8 cellular contexts compared by ENCODE assay signal in the genomic region with DNA sequence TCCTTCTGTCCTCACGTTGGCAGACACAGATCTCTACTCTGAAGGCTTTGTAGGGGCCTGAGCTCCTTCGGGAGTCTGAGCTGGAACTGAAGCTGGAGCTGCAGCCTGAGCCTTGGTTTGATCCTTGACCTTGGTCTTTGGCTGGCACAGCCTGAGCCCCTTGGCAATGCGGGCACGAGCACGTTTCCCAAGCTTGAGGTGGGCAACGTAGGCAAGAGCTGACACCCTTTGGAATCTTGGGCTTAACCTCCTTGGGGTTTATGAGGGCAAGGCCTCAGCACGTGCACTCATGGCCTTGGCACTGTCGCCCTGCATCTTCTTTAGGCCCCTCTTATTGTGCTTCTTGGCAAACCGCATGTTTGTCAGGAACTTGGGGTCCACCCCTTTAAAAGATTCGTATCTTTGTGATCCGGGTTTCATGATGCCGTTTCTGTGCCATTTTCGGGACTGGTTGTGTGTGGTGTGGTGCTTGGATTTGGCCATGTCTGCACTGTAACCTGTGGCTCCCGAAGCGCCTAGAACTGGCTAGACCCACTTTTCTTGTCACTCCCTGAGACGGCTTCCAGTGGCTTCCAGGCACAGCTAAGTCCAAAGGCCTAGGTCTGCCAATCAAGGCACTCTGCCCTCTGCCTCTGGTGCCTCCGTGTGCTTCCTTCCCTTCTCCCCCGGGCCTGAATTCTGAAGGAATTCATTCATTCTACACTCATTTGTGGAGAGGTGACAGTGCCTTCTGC. TPM values are rescaled to one million over a fixed set of nuclear protein-coding genes. Genes with fewer than 3 reads are reported as not detected.
A peak's percentile ranks its signal among the peaks of the same experiment; 100 is the strongest.
DNase-seq lines count a peak whose midpoint lies in the region; ATAC-seq and TF ChIP-seq lines count a peak whose summit lies in the region.

No MANE protein-coding gene starts in this region.

- CTCF ChIA-PET in CD4-positive, alpha-beta memory T cell (lab: Charles Lee; ENCODE audit: partially characterized antibody) = interaction anchor here (1.0 to 1.6 kb wide), 4 partner anchors 10 to 93 kb away, joined by 3 to 7 read pairs (median 4); no protein-coding TSS in a partner anchor

- no peak overlapping the region for H2AFZ ChIP-seq in Karpas-422 (ENCODE audit: low read length)
- H2AFZ ChIP-seq in neural cell (ENCODE audit: low read depth, low read length) = no peak overlapping the region

- POLR2A ChIA-PET in CD4-positive, alpha-beta memory T cell (lab: Charles Lee; ENCODE audit: partially characterized antibody) = interaction anchor here (0.5 to 4.3 kb wide), 5 partner anchors 10 to 271 kb away, joined by 3 to 45 read pairs (median 5); a partner anchor contains a TSS

- H3K9me2 ChIP-seq in Karpas-422 (replicated peaks; ENCODE audit: insufficient read depth, low read length) (no peaks in the 10 kb centered on the region), neural cell (ENCODE audit: insufficient read depth, low read length) (no peaks in the 10 kb centered on the region)

- H3K27me3 ChIP-seq in CD4-positive, alpha-beta memory T cell (ENCODE audit: insufficient read depth, low read length) = no peaks in the 10 kb centered on the region
- H3K27me3 ChIP-seq in Karpas-422 (ENCODE audit: low read length) (no peaks in the 10 kb centered on the region; the same call in 1 of the 2 replicates), dorsolateral prefrontal cortex (peaks cover 0 to 14% (median 0%) of the 10 kb centered on the region in 45 donors), neural cell (ENCODE audit: insufficient read depth, low read depth, low read length) (peaks cover 18% of the 10 kb centered on the region)

- no peak for ATAC-seq in HG03457 (IDR thresholded peaks at IDR 0.05; ENCODE audit: unreplicated experiment)

- H3F3A ChIP-seq in neural cell (ENCODE audit: insufficient read depth, low read length, poor library complexity, severe bottlenecking) = no peaks in the 10 kb centered on the region

- 0 out of 2 replicates have a peak, but pooled peaks cover 5% of the 10 kb centered on the region for H3K79me2 ChIP-seq in Karpas-422 (ENCODE audit: low read length)
- no peaks in the 10 kb centered on the region for H3K79me2 ChIP-seq in neural cell (replicated peaks; ENCODE audit: insufficient read depth, low read length)

- no peaks in the 10 kb centered on the region for H3K9me3 ChIP-seq in CD4-positive, alpha-beta memory T cell (ENCODE audit: control insufficient read depth in 1 of 2, low read length in 2 of 2)
- H3K9me3 ChIP-seq in Karpas-422 (ENCODE audit: low read length) (no peaks in the 10 kb centered on the region), neural cell (ENCODE audit: low read length) (no peaks in the 10 kb centered on the region)

- H3K9ac ChIP-seq in Karpas-422 (ENCODE audit: low read length) (peak overlapping the region; percentile 72), neural cell (ENCODE audit: low read length) (no peak overlapping the region)

- H3K4me2 ChIP-seq in Karpas-422 (ENCODE audit: low read depth, low read length, poor library complexity, severe bottlenecking) = peak overlapping the region; percentile 86
- no peak overlapping the region for H3K4me2 ChIP-seq in neural cell (ENCODE audit: low read length)

- TF ChIP-seq RAD21 in neural cell (conservative IDR thresholded peaks at IDR 0.05) = no peak

- peaks cover 0 to 5% of the 10 kb centered on the region in 2 donors for H3K36me3 Mint-ChIP-seq in CD4-positive, alpha-beta memory T cell

- intact Hi-C loops in CD4-positive, alpha-beta memory T cell (cut with micrococcal nuclease) = loop anchor here (1.0 to 10.0 kb wide), 4 partner anchors 49 to 541 kb away; a partner anchor contains a TSS
- intact Hi-C loops in dorsolateral prefrontal cortex (cut with DNase I) = no loop called here

- no peak for DNase-seq in CD4-positive, alpha-beta memory T cell
- DNase-seq in Karpas-422 = no peak
- DNase-seq in dorsolateral prefrontal cortex = no peak
- no peak for DNase-seq in GM20000 (ENCODE audit: low spot score)
- DNase-seq in globus pallidus (ENCODE audit: low spot score) = no peak
- no peak for DNase-seq in NCI-H2227 treated with DMSO at 0.1 percent for 48 hours (lab: John Stamatoyannopoulos, UW)

- TF ChIP-seq EP300 in neural cell (conservative IDR thresholded peaks at IDR 0.05; ENCODE audit: poor library complexity, severe bottlenecking) = no peak

- no peaks in the 10 kb centered on the region for H3K27me3 Mint-ChIP-seq in CD4-positive, alpha-beta memory T cell

- peak overlapping the region; percentile 82 to 97 (median 95) for H3K27ac Mint-ChIP-seq in CD4-positive, alpha-beta memory T cell

- H3K4me1 Mint-ChIP-seq in CD4-positive, alpha-beta memory T cell = peaks cover 55 to 92% (median 74%) of the 10 kb centered on the region in 4 donors

- peak overlapping the region; percentile 54 to 68 for H3K4me3 ChIP-seq in CD4-positive, alpha-beta memory T cell (ENCODE audit: low read length in 2 of 2)
- peak overlapping the region; percentile 72 for H3K4me3 ChIP-seq in Karpas-422 (ENCODE audit: low read length)
- peak overlapping the region in 38 of 59 donors; percentile 48 to 78 (median 62) for H3K4me3 ChIP-seq in dorsolateral prefrontal cortex
- H3K4me3 ChIP-seq in neural cell (ENCODE audit: low read length) = peak overlapping the region; percentile 58

- H3K36me3 ChIP-seq in CD4-positive, alpha-beta memory T cell (ENCODE audit: insufficient read depth, low read length) = no peaks in the 10 kb centered on the region
- H3K36me3 ChIP-seq in Karpas-422 (ENCODE audit: insufficient read depth, low read length) (no peaks in the 10 kb centered on the region), neural cell (ENCODE audit: insufficient read depth, low read length) (no peaks in the 10 kb centered on the region)

- peaks cover 63% of the 10 kb centered on the region for H3K4me1 ChIP-seq in CD4-positive, alpha-beta memory T cell (ENCODE audit: insufficient read depth, low read length)
- H3K4me1 ChIP-seq in Karpas-422 (ENCODE audit: low read length) = peaks cover 12% of the 10 kb centered on the region

- TF ChIP-seq CTCF in dorsolateral prefrontal cortex (IDR thresholded peaks at IDR 0.05 in 54 of 56, conservative IDR thresholded peaks at IDR 0.05 in 2 of 56; ENCODE audit: low read depth in 1 of 56, partially characterized antibody in 56 of 56) (no peak), neural cell (IDR thresholded peaks at IDR 0.05; ENCODE audit: poor library complexity, severe bottlenecking) (no peak), GM20000 (IDR thresholded peaks at IDR 0.05; ENCODE audit: extremely low read depth, missing control alignments) (no peak)

- H3K4me3 Mint-ChIP-seq in CD4-positive, alpha-beta memory T cell = peak overlapping the region; percentile 88 to 96 (median 91)

- H3K27ac ChIP-seq in CD4-positive, alpha-beta memory T cell (ENCODE audit: low read depth, low read length) = peak overlapping the region; percentile 19
- no peak overlapping the region for H3K27ac ChIP-seq in Karpas-422 (ENCODE audit: low read length)
- H3K27ac ChIP-seq in dorsolateral prefrontal cortex = peak overlapping the region in 4 of 59 donors; percentile 16 to 80 (median 38)
- no peak overlapping the region for H3K27ac ChIP-seq in neural cell (ENCODE audit: low read length)

- H3K9me3 Mint-ChIP-seq in CD4-positive, alpha-beta memory T cell = no peaks in the 10 kb centered on the region

- H4K20me1 ChIP-seq in Karpas-422 (ENCODE audit: insufficient read depth, low read depth, low read length) = no peaks in the 10 kb centered on the region
- H4K20me1 ChIP-seq in neural cell (ENCODE audit: insufficient read depth) = no peaks in the 10 kb centered on the region

TF ChIP-seq in neural cell, 6 proteins besides CTCF, POLR2A, EP300 and RAD21:
- TF ChIP-seq, protein P1, sequence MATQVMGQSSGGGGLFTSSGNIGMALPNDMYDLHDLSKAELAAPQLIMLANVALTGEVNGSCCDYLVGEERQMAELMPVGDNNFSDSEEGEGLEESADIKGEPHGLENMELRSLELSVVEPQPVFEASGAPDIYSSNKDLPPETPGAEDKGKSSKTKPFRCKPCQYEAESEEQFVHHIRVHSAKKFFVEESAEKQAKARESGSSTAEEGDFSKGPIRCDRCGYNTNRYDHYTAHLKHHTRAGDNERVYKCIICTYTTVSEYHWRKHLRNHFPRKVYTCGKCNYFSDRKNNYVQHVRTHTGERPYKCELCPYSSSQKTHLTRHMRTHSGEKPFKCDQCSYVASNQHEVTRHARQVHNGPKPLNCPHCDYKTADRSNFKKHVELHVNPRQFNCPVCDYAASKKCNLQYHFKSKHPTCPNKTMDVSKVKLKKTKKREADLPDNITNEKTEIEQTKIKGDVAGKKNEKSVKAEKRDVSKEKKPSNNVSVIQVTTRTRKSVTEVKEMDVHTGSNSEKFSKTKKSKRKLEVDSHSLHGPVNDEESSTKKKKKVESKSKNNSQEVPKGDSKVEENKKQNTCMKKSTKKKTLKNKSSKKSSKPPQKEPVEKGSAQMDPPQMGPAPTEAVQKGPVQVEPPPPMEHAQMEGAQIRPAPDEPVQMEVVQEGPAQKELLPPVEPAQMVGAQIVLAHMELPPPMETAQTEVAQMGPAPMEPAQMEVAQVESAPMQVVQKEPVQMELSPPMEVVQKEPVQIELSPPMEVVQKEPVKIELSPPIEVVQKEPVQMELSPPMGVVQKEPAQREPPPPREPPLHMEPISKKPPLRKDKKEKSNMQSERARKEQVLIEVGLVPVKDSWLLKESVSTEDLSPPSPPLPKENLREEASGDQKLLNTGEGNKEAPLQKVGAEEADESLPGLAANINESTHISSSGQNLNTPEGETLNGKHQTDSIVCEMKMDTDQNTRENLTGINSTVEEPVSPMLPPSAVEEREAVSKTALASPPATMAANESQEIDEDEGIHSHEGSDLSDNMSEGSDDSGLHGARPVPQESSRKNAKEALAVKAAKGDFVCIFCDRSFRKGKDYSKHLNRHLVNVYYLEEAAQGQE (IDR thresholded peaks at IDR 0.05; ENCODE audit: borderline replicate concordance) = no peak
- TF ChIP-seq EZH2 (IDR thresholded peaks at IDR 0.05; ENCODE audit: borderline replicate concordance, insufficient read depth, low read length, poor library complexity, severe bottlenecking) (no peak), TAF1 (IDR thresholded peaks at IDR 0.05; ENCODE audit: low read depth) (no peak), SMC3 (conservative IDR thresholded peaks at IDR 0.05; ENCODE audit: poor library complexity) (no peak), MXI1 (conservative IDR thresholded peaks at IDR 0.05; ENCODE audit: poor library complexity, severe bottlenecking) (no peak), POLR2AphosphoS5 (IDR thresholded peaks at IDR 0.05) (no peak)

RNA-seq across cellular contexts. Expression of a gene that starts 1.4 kb away (rescaled TPM):
- 1 to 10 TPM; 3.6 to 4.2 TPM for total RNA-seq in CD4-positive, alpha-beta memory T cell
- 1 to 10 TPM; 7.3 to 8.4 TPM for polyA plus RNA-seq in CD4-positive, alpha-beta memory T cell
- total RNA-seq in Karpas-422 (2014; rRNA removed; shearing (Covaris generic); ENCODE audit: low replicate concordance) = 14.5 and 17.2 TPM in 2 replicates
- 10 to 100 TPM in 119 of 120 experiments, 1 to 10 TPM in 1; 7.4 to 44.1 (median 25.3) TPM for total RNA-seq in dorsolateral prefrontal cortex
- polyA plus RNA-seq in neural cell = 2.0 TPM in 2 replicates
- 13.8 and 20.2 TPM in 2 replicates for polyA minus RNA-seq in neural cell
